19 cellular contexts compared by ENCODE assay signal in the genomic region with DNA sequence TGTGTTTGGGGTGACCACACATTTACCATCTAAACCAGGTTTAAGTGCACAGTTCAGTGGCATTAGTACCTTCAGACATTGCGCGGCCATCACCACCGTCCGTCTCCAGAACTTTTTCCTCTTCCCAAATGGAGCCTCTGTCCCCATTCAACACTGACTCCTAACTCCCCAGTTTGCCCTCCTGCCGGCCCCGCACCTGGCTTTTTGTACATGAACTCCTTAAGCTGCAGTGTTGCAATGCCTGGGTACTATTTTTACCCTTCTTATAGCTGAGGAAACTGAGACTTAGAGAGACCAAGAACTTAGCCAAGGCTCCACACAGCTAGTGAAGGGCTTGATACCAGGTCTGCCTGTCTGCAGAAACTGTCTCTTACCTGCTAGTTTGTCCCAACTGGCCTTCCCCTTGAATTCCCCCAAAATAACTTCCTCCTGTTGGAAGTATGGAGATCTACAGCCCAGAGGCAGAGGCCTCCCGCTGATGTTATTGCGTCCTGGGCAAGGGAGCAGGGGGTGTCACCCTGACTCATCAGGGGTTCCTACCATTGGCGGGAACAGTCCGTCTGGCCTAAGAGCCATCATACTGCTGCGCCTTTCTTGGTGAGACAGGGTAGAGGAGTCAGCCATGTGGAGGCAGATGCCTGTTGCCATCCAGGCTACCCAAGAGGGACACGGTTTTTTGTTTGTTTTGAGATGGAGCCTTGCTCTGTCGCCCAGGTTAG.
A peak's percentile ranks its signal among the peaks of the same experiment; 100 is the strongest.
DNase-seq lines count a peak whose midpoint lies in the region; ATAC-seq and TF ChIP-seq lines count a peak whose summit lies in the region.
"Had no signal": no experiment of that assay in that cellular context is flagged by ENCODE, and none has a peak within 500 bp of the region (broad histone marks: within the 10 kb centered on the region; RNA-seq: fewer than 3 reads in every experiment).

No MANE protein-coding gene starts in this region.

- H3K4me1 Mint-ChIP-seq in activated CD4-positive, alpha-beta T cell treated with anti-CD3 and anti-CD28 coated beads, Interleukin-2, amount 10 ng/mL, durations not matched to agents 7 days and 5 days: no peaks in the 10 kb centered on the region
- H3K4me1 Mint-ChIP-seq: CD4-positive, alpha-beta memory T cell had no signal

- TF ChIP-seq EP300 in ovary (IDR thresholded peaks at IDR 0.05) (no peak), transverse colon (IDR thresholded peaks at IDR 0.05; ENCODE audit: low read depth) (no peak)

- H3K27ac ChIP-seq in ovary: peak overlapping the region; percentile 30 to 85
- no peak overlapping the region for H3K27ac ChIP-seq in transverse colon
- H3K27ac ChIP-seq: HL-60 had no signal

- peaks cover 13% of the 10 kb centered on the region for H3K36me3 Mint-ChIP-seq in activated CD4-positive, alpha-beta T cell treated with anti-CD3 and anti-CD28 coated beads, Interleukin-2, amount 10 ng/mL, durations not matched to agents 7 days and 5 days (ENCODE audit: low read depth)

- DNase-seq in activated CD4-positive, alpha-beta T cell treated with anti-CD3 and anti-CD28 coated beads, Interleukin-2, amount 10 ng/mL, durations not matched to agents 7 days and 5 days: no peak
- DNase-seq in activated CD4-positive, alpha-beta T cell treated with anti-CD3 and anti-CD28 coated beads for 4 hours: no peak
- DNase-seq in choroid plexus epithelial cell (ENCODE audit: low read depth) (peak; percentile 62), ovary (no peak), SHP77 (lab: John Stamatoyannopoulos, UW) (no peak), transverse colon (no peak), NCI-H187 treated with DMSO at 0.1 percent for 48 hours (lab: John Stamatoyannopoulos, UW) (no peak)
- DNase-seq: 8988T; Calu3; CD4-positive, alpha-beta memory T cell; HCEC 1CT; NCI-H1417 treated with DMSO at 0.1 percent for 48 hours; NCI-H2029; NCI-H2171; NCI-H446; OCI-M1; RPMI8226 had no signal

- in situ Hi-C loops in transverse colon (cut with MboI; ENCODE audit: low pct_ligation_motif_present in 1 of 4, low pct_unique_long_range_greater_than_20kb in 1 of 4, low sequenced_read_pairs in 3 of 4): loop anchor here in 2 of 4 donors (5.0 to 25.0 kb wide), 2 partner anchors 272 to 587 kb away; partner anchors contain the start of gene WNT7A (in 1 of the 2)

- H3K4me3 ChIP-seq in choroid plexus epithelial cell (ENCODE audit: low read depth, low read length) (no peak overlapping the region), ovary (no peak overlapping the region), transverse colon (no peak overlapping the region)

- H3K4me1 ChIP-seq in ovary (ENCODE audit: insufficient read depth): peaks cover 39% of the 10 kb centered on the region
- no peaks in the 10 kb centered on the region for H3K4me1 ChIP-seq in transverse colon

- CTCF ChIA-PET in activated CD4-positive, alpha-beta T cell treated with anti-CD3 and anti-CD28 coated beads, Interleukin-2, amount 10 ng/mL, durations not matched to agents 7 days and 5 days (lab: Charles Lee): interaction anchor here (1.3 kb wide), 1 partner anchor 184 kb away, joined by 3 read pairs; no protein-coding TSS in a partner anchor

- 90 to 97% (median 95%) methylated on average over 13 of the region's 13 CpGs for WGBS in ovary, 3 donors
- WGBS in transverse colon (ENCODE audit: low coverage in 1 of 2), 2 donors: 93 to 100% methylated on average over 2 to 13 of the region's 13 CpGs

- POLR2A ChIA-PET in activated CD4-positive, alpha-beta T cell treated with anti-CD3 and anti-CD28 coated beads, Interleukin-2, amount 10 ng/mL, durations not matched to agents 7 days and 5 days (lab: Charles Lee): no interaction called here

- TF ChIP-seq POLR2A in ovary (IDR thresholded peaks at IDR 0.05) (no peak), transverse colon (IDR thresholded peaks at IDR 0.05) (no peak)

- TF ChIP-seq CTCF in choroid plexus epithelial cell (conservative IDR thresholded peaks at IDR 0.05; ENCODE audit: low read depth, low read length): no peak
- no peak for TF ChIP-seq CTCF in ovary (IDR thresholded peaks at IDR 0.05)
- TF ChIP-seq CTCF in transverse colon (IDR thresholded peaks at IDR 0.05): no peak

- no peak overlapping the region for H3K4me3 Mint-ChIP-seq in activated CD4-positive, alpha-beta T cell treated with anti-CD3 and anti-CD28 coated beads, Interleukin-2, amount 10 ng/mL, durations not matched to agents 7 days and 5 days
- H3K4me3 Mint-ChIP-seq: CD4-positive, alpha-beta memory T cell had no signal

- H3K27me3 ChIP-seq in ovary (no peaks in the 10 kb centered on the region), transverse colon (no peaks in the 10 kb centered on the region)

- intact Hi-C loops in ovary (cut with DNase I) (no loop called here), transverse colon (cut with DNase I; ENCODE audit: low total_unique reads) (no loop called here)

- H3K9me3 Mint-ChIP-seq in activated CD4-positive, alpha-beta T cell treated with anti-CD3 and anti-CD28 coated beads, Interleukin-2, amount 10 ng/mL, durations not matched to agents 7 days and 5 days: no peaks in the 10 kb centered on the region

- H3K27me3 Mint-ChIP-seq in activated CD4-positive, alpha-beta T cell treated with anti-CD3 and anti-CD28 coated beads, Interleukin-2, amount 10 ng/mL, durations not matched to agents 7 days and 5 days: no peaks in the 10 kb centered on the region
- H3K27me3 Mint-ChIP-seq: CD4-positive, alpha-beta memory T cell had no signal

- H3K9me3 ChIP-seq in ovary: no peaks in the 10 kb centered on the region
- H3K9me3 ChIP-seq in transverse colon: no peaks in the 10 kb centered on the region

- ATAC-seq in GM18502 (IDR thresholded peaks at IDR 0.05; ENCODE audit: poor library complexity, unreplicated experiment): no peak

- no peaks in the 10 kb centered on the region for H3K36me3 ChIP-seq in ovary
- H3K36me3 ChIP-seq in transverse colon: peaks cover 0 to 8% (median 2%) of the 10 kb centered on the region in 4 donors

- peak overlapping the region; percentile 62 for H3K27ac Mint-ChIP-seq in activated CD4-positive, alpha-beta T cell treated with anti-CD3 and anti-CD28 coated beads, Interleukin-2, amount 10 ng/mL, durations not matched to agents 7 days and 5 days

Comparison
In these comparisons a context has a peak if more than half of its experiments do, and no peak if none do; other contexts are left out.
1. H3K27ac ChIP-seq: peak in ovary (2 of 2); none in transverse colon (0 of 4).